ENCODE assay signal across 9 cellular contexts in genomic region chr20:42483694-42484303, GRCh38.
DNase-seq lines count a peak whose midpoint lies in the region; ATAC-seq and TF ChIP-seq lines count a peak whose summit lies in the region.
"Had no signal": no experiment of that assay in that cellular context is flagged by ENCODE, and none has a peak within 500 bp of the region (broad histone marks: within the 10 kb centered on the region; RNA-seq: fewer than 3 reads in every experiment).

No MANE protein-coding gene starts in this region.

- TF ChIP-seq CTCF in MM.1S (IDR thresholded peaks at IDR 0.05; ENCODE audit: low read length) (peak; percentile 37), epithelial cell of proximal tubule (conservative IDR thresholded peaks at IDR 0.05; ENCODE audit: low read depth, low read length) (peak; percentile 44)

- no peak overlapping the region for H3K4me2 ChIP-seq in MM.1S (ENCODE audit: low read depth, low read length)

- H3K9me2 ChIP-seq in MM.1S (replicated peaks; ENCODE audit: insufficient read depth, low read length) = no peaks in the 10 kb centered on the region

- DNase-seq in activated CD8-positive, alpha-beta memory T cell treated with anti-CD3 and anti-CD28 coated beads, Interleukin-2, amount 50 U/mL, for 48 hours = peak; percentile 49
- no peak for DNase-seq in activated CD8-positive, alpha-beta memory T cell treated with anti-CD3 and anti-CD28 coated beads for 24 hours
- DNase-seq in MM.1S (peak; percentile 15), epithelial cell of proximal tubule (ENCODE audit: low read depth) (no peak), NCI-H2081 (lab: John Stamatoyannopoulos, UW) (no peak), superior temporal gyrus (ENCODE audit: extremely low spot score) (no peak)
- peak; percentile 32 for DNase-seq in stimulated activated CD8-positive, alpha-beta memory T cell treated with anti-CD3 and anti-CD28 coated beads, Interleukin-4, amount 100 ng/mL, for 48 hours

- H3K4me1 ChIP-seq in MM.1S (ENCODE audit: low read length) = no peaks in the 10 kb centered on the region

- no peaks in the 10 kb centered on the region for H3K27me3 ChIP-seq in MM.1S (replicated peaks; ENCODE audit: insufficient read depth, low read length)

- H3K79me2 ChIP-seq in MM.1S (ENCODE audit: low read length) = no peaks in the 10 kb centered on the region

- no peaks in the 10 kb centered on the region for H3K9me3 ChIP-seq in MM.1S (replicated peaks; ENCODE audit: insufficient read depth, low read length)

- H3K9ac ChIP-seq in MM.1S (ENCODE audit: low read length) = no peak overlapping the region

- no peak for ATAC-seq in HG02759 (IDR thresholded peaks at IDR 0.05; ENCODE audit: unreplicated experiment)

- H2AFZ ChIP-seq in MM.1S (ENCODE audit: low read length) = no peak overlapping the region

- H3F3A ChIP-seq in MM.1S (ENCODE audit: insufficient read depth, low read length) = no peaks in the 10 kb centered on the region

- H3K27ac ChIP-seq in MM.1S (ENCODE audit: low read length) = no peak overlapping the region

- no peaks in the 10 kb centered on the region for H4K20me1 ChIP-seq in MM.1S (ENCODE audit: insufficient read depth, low read length)

- no peaks in the 10 kb centered on the region for H3K36me3 ChIP-seq in MM.1S (replicated peaks; ENCODE audit: insufficient read depth, low read length)

- H3K4me3 ChIP-seq in MM.1S (ENCODE audit: low read length) = no peak overlapping the region
- no peak overlapping the region for H3K4me3 ChIP-seq in epithelial cell of proximal tubule (ENCODE audit: low read depth, low read length)
- H3K4me3 ChIP-seq: skin epidermis had no signal

Comparison
In these comparisons a context has a peak if more than half of its experiments do, and no peak if none do; other contexts are left out.
1. DNase-seq: peak in activated CD8-positive, alpha-beta memory T cell treated with anti-CD3 and anti-CD28 coated beads, Interleukin-2, amount 50 U/mL, for 48 hours (single experiment), MM.1S (single experiment) and stimulated activated CD8-positive, alpha-beta memory T cell treated with anti-CD3 and anti-CD28 coated beads, Interleukin-4, amount 100 ng/mL, for 48 hours (single experiment); none in activated CD8-positive, alpha-beta memory T cell treated with anti-CD3 and anti-CD28 coated beads for 24 hours (single experiment), epithelial cell of proximal tubule (single experiment), NCI-H2081 (0 of 2) and superior temporal gyrus (single experiment).